ENCODE assay signal across 11 cellular contexts in genomic region chr22:36191106-36191836, GRCh38. TPM values are rescaled to one million over a fixed set of nuclear protein-coding genes. Genes with fewer than 3 reads are reported as not detected.
DNase-seq lines count a peak whose midpoint lies in the region; ATAC-seq and TF ChIP-seq lines count a peak whose summit lies in the region.
"Had no signal": no experiment of that assay in that cellular context is flagged by ENCODE, and none has a peak within 500 bp of the region (broad histone marks: within the 10 kb centered on the region; RNA-seq: fewer than 3 reads in every experiment).

No MANE protein-coding gene starts in this region.

- H3K9me3 ChIP-seq in heart right ventricle: no peaks in the 10 kb centered on the region

- peak; percentile 83 to 96 (median 90) for ATAC-seq in heart right ventricle

- CTCF ChIA-PET in BJ (lab: Yijun Ruan, JAX): interaction anchor here (1.0 to 3.3 kb wide), 7 partner anchors 10 to 94 kb away, joined by 3 to 20 read pairs (median 6); partner anchors contain the start of gene APOL2

- 52 to 71% methylated on average over 17 of the region's 17 CpGs for WGBS in heart right ventricle, 2 donors

- intact Hi-C loops in heart right ventricle (cut with DNase I) (loop anchor here in 7 of 10 donors (5.0 to 10.0 kb wide), 4 partner anchors 46 to 294 kb away; partner anchors contain the start of genes TXN2 (in 3 of the 7) and APOL2 (in 1 of the 7)), posterior cingulate gyrus (cut with DNase I) (loop anchor here (5.0 kb wide), 1 partner anchor 46 kb away; the partner anchor contains the start of gene APOL2)

- POLR2A ChIA-PET in BJ (lab: Charles Lee): no interaction called here

- H3K36me3 ChIP-seq in BJ (ENCODE audit: control insufficient read depth, insufficient read depth, low read length) (no peaks in the 10 kb centered on the region), heart right ventricle (peaks cover 0 to 36% (median 0%) of the 10 kb centered on the region in 9 donors)

- peak overlapping the region in 9 of 10 donors; percentile 6 to 81 (median 62) for H3K27ac ChIP-seq in heart right ventricle
- H3K27ac ChIP-seq: C4-2B had no signal

- DNase-seq in BJ (ENCODE audit: low read depth) (peak; percentile 24), astrocyte of the hippocampus (ENCODE audit: low read depth, low spot score) (peak; percentile 52), heart right ventricle (peak; percentile 76 to 85), posterior cingulate gyrus (peak; percentile 75 to 98 (median 84)), T-helper 1 cell (no peak), GM13976 (ENCODE audit: low spot score) (no peak)
- no peak for DNase-seq in stimulated activated CD8-positive, alpha-beta memory T cell treated with anti-CD3 and anti-CD28 coated beads, Interleukin-4, amount 100 ng/mL, for 48 hours
- DNase-seq in stimulated activated CD4-positive, alpha-beta T cell treated with anti-CD3 and anti-CD28 coated beads, Interleukin-4, amount 100 ng/mL, for 24 hours: no peak
- DNase-seq: NCI-H187 had no signal

- peaks cover 1% of the 10 kb centered on the region; the same call in 1 of the 2 replicates for H3K27me3 ChIP-seq in BJ (ENCODE audit: control insufficient read depth, insufficient read depth, low read length)
- no peaks in the 10 kb centered on the region for H3K27me3 ChIP-seq in heart right ventricle

- in situ Hi-C loops in GM13976 (cut with MboI; ENCODE audit: low sequenced_read_pairs, unreplicated experiment): no loop called here

- TF ChIP-seq CTCF in BJ (IDR thresholded peaks at IDR 0.05; ENCODE audit: insufficient read depth, low read depth, low read length): no peak
- TF ChIP-seq CTCF in heart right ventricle (IDR thresholded peaks at IDR 0.05): no peak
- no peak for TF ChIP-seq CTCF in GM13976 (IDR thresholded peaks at IDR 0.05; ENCODE audit: borderline replicate concordance, control extremely low read depth, extremely low read depth, insufficient read depth, missing control alignments)

- peaks cover 0 to 39% (median 21%) of the 10 kb centered on the region in 9 donors for H3K4me1 ChIP-seq in heart right ventricle

- H3K4me3 ChIP-seq in BJ (ENCODE audit: low read depth, low read length) (no peak overlapping the region), heart right ventricle (no peak overlapping the region)
- H3K4me3 ChIP-seq: skin epidermis had no signal

RNA-seq across cellular contexts. Expression of gene APOL4, which starts 10.3 kb away (rescaled TPM):
- polyA plus RNA-seq in BJ (2011; rRNA removed) (0.16 and 0.23 TPM in 2 replicates), heart right ventricle (1 to 10 TPM; 3.6 to 4.2 TPM)
- polyA minus RNA-seq in BJ (2011; rRNA and poly(A)+ RNA removed): 0.05 TPM in 1 of 2 replicates, not detected in the other
- 10 to 100 TPM in 2 of 10 donors, 1 to 10 TPM in 7, not detected in 1; 1.6 to 22.6 (median 4.9) TPM for total RNA-seq in heart right ventricle

RNA-seq across cellular contexts. Expression of gene APOL3, which starts 30.7 kb away (rescaled TPM):
- polyA plus RNA-seq in BJ (2011; rRNA removed) (4.9 and 6.7 TPM in 2 replicates), heart right ventricle (10 to 100 TPM; 24.0 to 37.3 TPM)
- 3.8 and 4.5 TPM in 2 replicates for polyA minus RNA-seq in BJ (2011; rRNA and poly(A)+ RNA removed)
- 10 to 100 TPM; 17.1 to 65.9 (median 24.6) TPM for total RNA-seq in heart right ventricle

RNA-seq across cellular contexts. Expression of gene APOL2, which starts 48.1 kb away (rescaled TPM):
- polyA plus RNA-seq in BJ (2011; rRNA removed) (24.5 and 27.8 TPM in 2 replicates), heart right ventricle (10 to 100 TPM; 28.6 to 55.5 TPM)
- polyA minus RNA-seq in BJ (2011; rRNA and poly(A)+ RNA removed): 40.1 and 51.6 TPM in 2 replicates
- total RNA-seq in heart right ventricle: 100 to 1,000 TPM in 1 of 10 donors, 10 to 100 TPM in 9; 30.9 to 215 (median 53.3) TPM

Comparison
In these comparisons a context has a peak if more than half of its experiments do, and no peak if none do; other contexts are left out.
1. DNase-seq: peak in BJ (single experiment), astrocyte of the hippocampus (single experiment), heart right ventricle (2 of 2) and posterior cingulate gyrus (10 of 10); none in T-helper 1 cell (0 of 5), GM13976 (single experiment), stimulated activated CD8-positive, alpha-beta memory T cell treated with anti-CD3 and anti-CD28 coated beads, Interleukin-4, amount 100 ng/mL, for 48 hours (single experiment) and stimulated activated CD4-positive, alpha-beta T cell treated with anti-CD3 and anti-CD28 coated beads, Interleukin-4, amount 100 ng/mL, for 24 hours (single experiment).